ENCODE assay signal across 27 cellular contexts in genomic region chr1:219697667-219698066, GRCh38.
"Had no signal": no experiment of that assay in that cellular context is flagged by ENCODE, and none has a peak within 500 bp of the region (broad histone marks: within the 10 kb centered on the region; RNA-seq: fewer than 3 reads in every experiment).

No MANE protein-coding gene starts in this region.

- H3K27me3 ChIP-seq: neural progenitor cell, neutrophil, stomach, testis, thyroid gland, transverse colon, upper lobe of left lung had no signal

- H3K9me3 ChIP-seq: left ventricle myocardium inferior, neutrophil, stomach, testis, thyroid gland, transverse colon, upper lobe of left lung had no signal

- ATAC-seq: natural killer cell; right cardiac atrium; sciatic nerve; stimulated activated naive B cell treated with anti-CD40 and anti-IgM and Interleukin-4, amounts not matched to agents 10 μg/mL and 1 μg/mL and 100 μg/mL, for 72 hours; stimulated activated naive CD8-positive, alpha-beta T cell treated with anti-CD3 and anti-CD28 coated beads, Interleukin-15, Interleukin-2, amounts not matched to agents 100 U/mL and 50 U/mL, for 24 hours had no signal

- DNase-seq: hippocampal formation; islet precursor cell; left ventricle myocardium inferior; mesendoderm; naive B cell; natural killer cell; nephron progenitor cell; occipital lobe; retina; right cardiac atrium; stimulated activated CD4-positive, alpha-beta T cell treated with anti-CD3 and anti-CD28 coated beads, Interleukin-12 subunit alpha, Interleukin-12 subunit beta, amount 100 ng/mL, for 4 hours; stimulated activated CD4-positive, alpha-beta T cell treated with anti-CD3 and anti-CD28 coated beads, Interleukin-15, amount 100 ng/mL, for 24 hours; stimulated activated CD4-positive, alpha-beta T cell treated with anti-CD3 and anti-CD28 coated beads, Interleukin-2, amount 100 ng/mL, for 24 hours; stimulated activated CD4-positive, alpha-beta T cell treated with anti-CD3 and anti-CD28 coated beads, Interleukin-4, amount 100 ng/mL, for 1 hour; stimulated activated naive B cell treated with anti-CD40 and anti-IgM and Interleukin-4, amounts not matched to agents 10 μg/mL and 1 μg/mL and 100 μg/mL, for 72 hours; stimulated activated naive CD8-positive, alpha-beta T cell treated with anti-CD3 and anti-CD28 coated beads, Interleukin-15, Interleukin-2, amounts not matched to agents 100 U/mL and 50 U/mL, for 24 hours; stomach; testis; thyroid gland; transverse colon had no signal

- H3K27ac ChIP-seq: left ventricle myocardium inferior, neural progenitor cell, neutrophil, parathyroid adenoma, skin epidermis, stomach, testis, thyroid gland, transverse colon, upper lobe of left lung had no signal

- H3K4me1 ChIP-seq: neural progenitor cell, parathyroid adenoma, stomach, testis, thyroid gland, transverse colon, upper lobe of left lung had no signal

- H3K36me3 ChIP-seq: left ventricle myocardium inferior, neural progenitor cell, neutrophil, stomach, thyroid gland, transverse colon, upper lobe of left lung had no signal

- H3K4me3 ChIP-seq: left ventricle myocardium inferior, lung, neural progenitor cell, skin epidermis, stomach, testis, thyroid gland, transverse colon, upper lobe of left lung had no signal
